In genomic region chr1:147246044-147246690, GRCh38 we compare ENCODE assay signal across 23 cellular contexts. TPM values are rescaled to one million over a fixed set of nuclear protein-coding genes. Genes with fewer than 3 reads are reported as not detected.
A peak's percentile ranks its signal among the peaks of the same experiment; 100 is the strongest.
DNase-seq lines count a peak whose midpoint lies in the region; ATAC-seq and TF ChIP-seq lines count a peak whose summit lies in the region.
"Had no signal": no experiment of that assay in that cellular context is flagged by ENCODE, and none has a peak within 500 bp of the region (broad histone marks: within the 10 kb centered on the region; RNA-seq: fewer than 3 reads in every experiment).

No MANE protein-coding gene starts in this region.

- no peaks in the 10 kb centered on the region for H3K27me3 Mint-ChIP-seq in activated CD4-positive, alpha-beta T cell treated with anti-CD3 and anti-CD28 coated beads, Interleukin-2, amount 10 ng/mL, durations not matched to agents 24 days and 14 days
- no peaks in the 10 kb centered on the region for H3K27me3 Mint-ChIP-seq in activated B cell treated with CpG ODN at 0.5 μM for 24 hours
- H3K27me3 Mint-ChIP-seq: IgD-negative memory B cell had no signal

- no peaks in the 10 kb centered on the region for H3K27me3 ChIP-seq in HL-60 (ENCODE audit: insufficient read depth, poor library complexity, severe bottlenecking)
- H3K27me3 ChIP-seq: pancreas, right atrium auricular region, upper lobe of right lung had no signal

- H3K27ac ChIP-seq in HL-60 (replicated peaks) = peak overlapping the region; percentile 69
- H3K27ac ChIP-seq: pancreas, right atrium auricular region, upper lobe of right lung had no signal

- POLR2A ChIA-PET in activated B cell treated with CpG ODN at 0.5 μM for 24 hours (lab: Charles Lee) = no interaction called here

- intact Hi-C loops in activated CD4-positive, alpha-beta T cell treated with anti-CD3 and anti-CD28 coated beads, Interleukin-2, amount 10 ng/mL, durations not matched to agents 24 days and 14 days (cut with micrococcal nuclease) = loop anchor here (10.0 kb wide), 1 partner anchor 1089 kb away; no protein-coding TSS in a partner anchor
- intact Hi-C loops in activated B cell treated with CpG ODN at 0.5 μM for 24 hours (cut with micrococcal nuclease) = loop anchor here (10.0 kb wide), 2 partner anchors 349 to 871 kb away; no protein-coding TSS in a partner anchor

- H3K4me3 ChIP-seq in HL-60 (replicated peaks; ENCODE audit: insufficient read depth, low read length) = no peak overlapping the region
- no peak overlapping the region for H3K4me3 ChIP-seq in fibroblast of mammary gland (ENCODE audit: control insufficient read depth, low read depth, low read length)
- H3K4me3 ChIP-seq: pancreas, right atrium auricular region, upper lobe of right lung had no signal

- no peak overlapping the region for H3K27ac Mint-ChIP-seq in activated CD4-positive, alpha-beta T cell treated with anti-CD3 and anti-CD28 coated beads, Interleukin-2, amount 10 ng/mL, durations not matched to agents 24 days and 14 days
- peak overlapping the region; percentile 6 for H3K27ac Mint-ChIP-seq in activated B cell treated with CpG ODN at 0.5 μM for 24 hours
- H3K27ac Mint-ChIP-seq: nephron had no signal

- no peak for DNase-seq in activated CD4-positive, alpha-beta T cell treated with anti-CD3 and anti-CD28 coated beads, Interleukin-2, amount 10 ng/mL, durations not matched to agents 24 days and 14 days
- DNase-seq in activated CD4-positive, alpha-beta T cell treated with anti-CD3 and anti-CD28 coated beads for 48 hours = no peak
- no peak for DNase-seq in HL-60 (ENCODE audit: low read depth in 1 of 2, low spot score in 1 of 2)
- no peak for DNase-seq in activated B cell treated with CpG ODN at 0.5 μM for 24 hours
- DNase-seq in fibroblast of mammary gland (ENCODE audit: low read depth) = peak; percentile 10
- DNase-seq in KG1 (lab: John Stamatoyannopoulos, UW) = no peak
- no peak for DNase-seq in RPMI8226
- DNase-seq: 8988T; anterior cingulate cortex; caudate nucleus; hippocampal formation; left ventricle myocardium superior; midbrain; NCI-H146; NCI-H2171; NCI-H526 treated with DMSO at 0.1 percent for 48 hours; pancreas; stimulated activated CD4-positive, alpha-beta T cell treated with anti-CD3 and anti-CD28 coated beads, Interleukin-4, amount 100 ng/mL, for 4 hours; upper lobe of right lung had no signal

- peaks cover 18% of the 10 kb centered on the region for H3K36me3 Mint-ChIP-seq in activated CD4-positive, alpha-beta T cell treated with anti-CD3 and anti-CD28 coated beads, Interleukin-2, amount 10 ng/mL, durations not matched to agents 24 days and 14 days (ENCODE audit: low read depth)
- peaks cover 7% of the 10 kb centered on the region for H3K36me3 Mint-ChIP-seq in activated B cell treated with CpG ODN at 0.5 μM for 24 hours (ENCODE audit: low read depth)

- H3K4me3 Mint-ChIP-seq in activated CD4-positive, alpha-beta T cell treated with anti-CD3 and anti-CD28 coated beads, Interleukin-2, amount 10 ng/mL, durations not matched to agents 24 days and 14 days = peak overlapping the region; percentile 2
- H3K4me3 Mint-ChIP-seq in activated B cell treated with CpG ODN at 0.5 μM for 24 hours = no peak overlapping the region

- no peak for TF ChIP-seq CTCF in HL-60 (IDR thresholded peaks at IDR 0.05; ENCODE audit: insufficient read depth, low read length)
- TF ChIP-seq CTCF in activated B cell treated with CpG ODN at 0.5 μM for 24 hours (IDR thresholded peaks at IDR 0.05) = no peak
- TF ChIP-seq CTCF in fibroblast of mammary gland (conservative IDR thresholded peaks at IDR 0.05; ENCODE audit: control insufficient read depth, insufficient read depth, low read depth, low read length) = no peak

- ATAC-seq in activated B cell treated with CpG ODN at 0.5 μM for 24 hours (ENCODE audit: low read depth) (no peak), HG02970 (IDR thresholded peaks at IDR 0.05; ENCODE audit: low FRiP score, unreplicated experiment) (no peak)
- ATAC-seq: left ventricle myocardium superior, pancreas had no signal

- CTCF ChIA-PET in activated B cell treated with CpG ODN at 0.5 μM for 24 hours (lab: Charles Lee) = no interaction called here

- H3K9me3 Mint-ChIP-seq in activated CD4-positive, alpha-beta T cell treated with anti-CD3 and anti-CD28 coated beads, Interleukin-2, amount 10 ng/mL, durations not matched to agents 24 days and 14 days = no peaks in the 10 kb centered on the region
- H3K9me3 Mint-ChIP-seq in activated B cell treated with CpG ODN at 0.5 μM for 24 hours = no peaks in the 10 kb centered on the region
- H3K9me3 Mint-ChIP-seq: IgD-negative memory B cell, nephron had no signal

- H3K4me1 Mint-ChIP-seq in activated CD4-positive, alpha-beta T cell treated with anti-CD3 and anti-CD28 coated beads, Interleukin-2, amount 10 ng/mL, durations not matched to agents 24 days and 14 days = peaks cover 51% of the 10 kb centered on the region
- peaks cover 57% of the 10 kb centered on the region for H3K4me1 Mint-ChIP-seq in activated B cell treated with CpG ODN at 0.5 μM for 24 hours

RNA-seq across cellular contexts. Expression of gene CHD1L, which starts 3.7 kb away (rescaled TPM):
- total RNA-seq in activated CD4-positive, alpha-beta T cell treated with anti-CD3 and anti-CD28 coated beads, Interleukin-2, amount 10 ng/mL, durations not matched to agents 24 days and 14 days = 72.9 and 80.3 TPM in 2 replicates
- total RNA-seq in activated B cell treated with CpG ODN at 0.5 μM for 24 hours = 47.3 and 55.7 TPM in 2 replicates

RNA-seq across cellular contexts. Expression of gene FMO5, which starts 21.0 kb away (rescaled TPM):
- 0.12 TPM in 1 of 2 replicates, not detected in the other for total RNA-seq in activated CD4-positive, alpha-beta T cell treated with anti-CD3 and anti-CD28 coated beads, Interleukin-2, amount 10 ng/mL, durations not matched to agents 24 days and 14 days
- total RNA-seq in activated B cell treated with CpG ODN at 0.5 μM for 24 hours = 1.5 and 1.8 TPM in 2 replicates
